8 cellular contexts compared by ENCODE assay signal in the genomic region with DNA sequence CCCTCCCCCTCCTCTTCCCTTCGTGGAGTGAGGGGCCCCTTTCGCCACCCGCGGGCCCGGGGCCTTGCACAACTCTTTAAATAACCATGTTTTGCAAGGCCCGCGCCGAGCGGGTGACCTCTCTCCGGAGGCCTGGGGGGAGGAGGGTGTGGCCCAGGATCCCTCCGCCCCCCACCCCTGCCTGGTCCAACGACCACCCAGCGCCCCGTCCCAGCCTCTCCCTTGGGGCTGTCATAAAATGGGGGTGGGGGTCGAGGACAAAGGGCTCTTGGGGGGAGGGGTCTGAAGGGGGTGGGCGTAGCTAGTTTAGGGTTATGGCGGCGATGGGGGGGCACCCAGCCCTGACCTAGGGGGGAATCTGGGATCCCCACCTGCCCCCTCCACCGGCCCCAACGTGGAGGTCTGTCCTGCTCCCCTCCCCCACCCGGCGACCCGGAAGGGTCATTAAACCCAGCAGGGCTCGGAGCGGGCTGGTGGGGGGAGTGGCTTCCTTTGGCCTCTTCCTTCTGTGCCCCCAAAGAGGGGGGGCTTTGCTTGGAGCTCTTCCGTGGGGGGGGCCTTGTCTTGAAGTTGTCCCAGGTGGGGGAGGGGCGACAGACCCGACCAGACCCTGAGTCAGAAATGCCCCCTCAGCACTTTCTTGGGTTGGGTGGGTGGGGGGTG. TPM values are rescaled to one million over a fixed set of nuclear protein-coding genes. Genes with fewer than 3 reads are reported as not detected.
DNase-seq lines count a peak whose midpoint lies in the region; ATAC-seq, FAIRE-seq and TF ChIP-seq lines count a peak whose summit lies in the region.

No MANE protein-coding gene starts in this region.

- H3K27me3 ChIP-seq in esophagus (ENCODE audit: control insufficient read depth in 1 of 2, insufficient read depth in 2 of 2, low read length in 2 of 2): no peaks in the 10 kb centered on the region
- no peaks in the 10 kb centered on the region for H3K27me3 ChIP-seq in neuron (ENCODE audit: insufficient read depth, low read length)

- TF ChIP-seq POLR2A in GM12892 (IDR thresholded peaks at IDR 0.05; ENCODE audit: low read depth, low read length): no peak

- no peak overlapping the region for H2AFZ ChIP-seq in neuron (ENCODE audit: low read depth, low read length)

- H3K36me3 ChIP-seq in esophagus (ENCODE audit: control insufficient read depth in 2 of 2, insufficient read depth in 2 of 2, low read length in 1 of 2) (peaks cover 0 to 4% of the 10 kb centered on the region in 2 donors), neuron (ENCODE audit: insufficient read depth, low read length) (peaks cover 7% of the 10 kb centered on the region)

- H3K9me3 ChIP-seq in esophagus (ENCODE audit: control insufficient read depth in 2 of 2, insufficient read depth in 1 of 2, low read depth in 1 of 2, low read length in 1 of 2) (no peaks in the 10 kb centered on the region), neuron (ENCODE audit: low read length) (no peaks in the 10 kb centered on the region)

- DNase-seq in GM12892 (ENCODE audit: insufficient read length): no peak
- peak; percentile 59 for DNase-seq in OCI-M1 (lab: John Stamatoyannopoulos, UW)
- no peak for DNase-seq in COR-L47 (lab: John Stamatoyannopoulos, UW)

- ATAC-seq in GM18868 (IDR thresholded peaks at IDR 0.05; ENCODE audit: unreplicated experiment): no peak
- no peak for ATAC-seq in HG02678 (IDR thresholded peaks at IDR 0.05; ENCODE audit: unreplicated experiment)
- ATAC-seq in HG02588 (IDR thresholded peaks at IDR 0.05; ENCODE audit: unreplicated experiment): no peak

- H3K4me3 ChIP-seq in esophagus (ENCODE audit: low read depth in 1 of 2, low read length in 2 of 2) (peak overlapping the region; percentile 19 to 83), neuron (ENCODE audit: low read length) (peak overlapping the region; percentile 99)

- 4 to 6% methylated on average over 28 of the region's 28 CpGs for WGBS in esophagus, 2 donors

- peak overlapping the region; percentile 26 to 35 for H3K27ac ChIP-seq in esophagus (ENCODE audit: low read depth in 2 of 2, low read length in 1 of 2)

- FAIRE-seq in GM12892 (lab: Jason Lieb, UNC): peak; percentile 84

- H3K4me1 ChIP-seq in esophagus (ENCODE audit: control insufficient read depth in 2 of 2, insufficient read depth in 2 of 2, low read length in 1 of 2): peaks cover 3 to 7% of the 10 kb centered on the region in 2 donors
- peaks cover 14% of the 10 kb centered on the region for H3K4me1 ChIP-seq in neuron (ENCODE audit: insufficient read depth, low read length)

RNA-seq across cellular contexts. Expression of gene ARID3A, which starts 1.3 kb away (rescaled TPM):
- 20.7 TPM for polyA plus RNA-seq in GM12892 (2012; ENCODE audit: missing spikeins)
- polyA plus RNA-seq in esophagus: 1 to 10 TPM; 1.3 to 5.2 TPM

RNA-seq across cellular contexts. Expression of gene KISS1R, which starts 10.0 kb away (rescaled TPM):
- polyA plus RNA-seq in GM12892 (2012; ENCODE audit: missing spikeins): 0.36 TPM
- polyA plus RNA-seq in esophagus: under 1 TPM in 1 of 2 donors, not detected in 1; 0.01 TPM

RNA-seq across cellular contexts. Expression of gene R3HDM4, which starts 14.2 kb away (rescaled TPM):
- 25.0 TPM for polyA plus RNA-seq in GM12892 (2012; ENCODE audit: missing spikeins)
- polyA plus RNA-seq in esophagus: 10 to 100 TPM; 66.1 to 84.8 TPM

RNA-seq across cellular contexts. Expression of gene RNU6-9, which starts 33.9 kb away (rescaled TPM):
- not detected for polyA plus RNA-seq in GM12892 (2012; ENCODE audit: missing spikeins)
- polyA plus RNA-seq in esophagus: not detected

RNA-seq across cellular contexts. Expression of gene MED16, which starts 34.2 kb away (rescaled TPM):
- polyA plus RNA-seq in GM12892 (2012; ENCODE audit: missing spikeins): 7.4 TPM
- 10 to 100 TPM; 33.0 to 46.2 TPM for polyA plus RNA-seq in esophagus
